Comparison of ENCODE assay signal across 21 cellular contexts in the genomic region with DNA sequence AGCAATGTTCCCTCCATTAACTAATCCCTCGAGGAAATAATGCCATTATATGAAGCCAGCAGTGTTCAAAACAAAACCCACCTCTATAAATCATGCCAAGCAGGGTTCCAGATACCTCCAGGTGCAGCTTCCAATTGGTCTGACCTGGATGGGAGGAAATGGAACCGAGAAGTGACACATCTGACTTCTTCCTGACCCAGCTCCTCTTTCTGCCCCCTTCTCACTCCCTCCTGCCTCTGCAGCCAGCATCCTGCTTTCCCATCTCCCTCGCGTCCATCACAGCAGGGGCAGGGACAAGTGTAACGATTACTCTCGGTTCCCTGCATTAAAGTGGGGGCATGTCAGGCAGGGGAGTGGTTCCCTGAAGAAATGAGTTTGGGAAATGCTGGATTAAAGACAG.
"Had no signal": no experiment of that assay in that cellular context is flagged by ENCODE, and none has a peak within 500 bp of the region (broad histone marks: within the 10 kb centered on the region; RNA-seq: fewer than 3 reads in every experiment).

No MANE protein-coding gene starts in this region.

- H3K4me3 ChIP-seq: adrenal gland, ascending aorta, left lung, lung, sigmoid colon, smooth muscle cell, transverse colon had no signal

- DNase-seq: activated CD4-positive, alpha-beta T cell treated with anti-CD3 and anti-CD28 coated beads for 1 hour; activated CD4-positive, alpha-beta T cell treated with anti-CD3 and anti-CD28 coated beads, Interleukin-2, amount 50 U/mL, for 1 hour; activated CD8-positive, alpha-beta T cell treated with anti-CD3 and anti-CD28 coated beads, Interleukin-2, amount 10 ng/mL, durations not matched to agents 7 days and 5 days; adrenal gland; brain microvascular endothelial cell; caudate nucleus; dermis blood vessel endothelial cell; effector CD8-positive, alpha-beta T cell; erythroblast; foreskin keratinocyte; left lung; naive B cell; sigmoid colon; stimulated activated CD4-positive, alpha-beta T cell treated with anti-CD3 and anti-CD28 coated beads, Interleukin-15, amount 100 ng/mL, for 24 hours; stimulated activated CD8-positive, alpha-beta memory T cell treated with anti-CD3 and anti-CD28 coated beads, Interleukin-4, amount 100 ng/mL, for 48 hours; stimulated activated naive B cell treated with anti-CD40 and anti-IgM and Interleukin-4, amounts not matched to agents 10 μg/mL and 1 μg/mL and 100 μg/mL, for 72 hours; transverse colon; WERI-Rb-1 had no signal

- H3K27ac ChIP-seq: adrenal gland, ascending aorta, brain microvascular endothelial cell, foreskin keratinocyte, left lung, sigmoid colon, transverse colon, WERI-Rb-1 had no signal
